ENCODE assay signal across 11 cellular contexts in the genomic region with DNA sequence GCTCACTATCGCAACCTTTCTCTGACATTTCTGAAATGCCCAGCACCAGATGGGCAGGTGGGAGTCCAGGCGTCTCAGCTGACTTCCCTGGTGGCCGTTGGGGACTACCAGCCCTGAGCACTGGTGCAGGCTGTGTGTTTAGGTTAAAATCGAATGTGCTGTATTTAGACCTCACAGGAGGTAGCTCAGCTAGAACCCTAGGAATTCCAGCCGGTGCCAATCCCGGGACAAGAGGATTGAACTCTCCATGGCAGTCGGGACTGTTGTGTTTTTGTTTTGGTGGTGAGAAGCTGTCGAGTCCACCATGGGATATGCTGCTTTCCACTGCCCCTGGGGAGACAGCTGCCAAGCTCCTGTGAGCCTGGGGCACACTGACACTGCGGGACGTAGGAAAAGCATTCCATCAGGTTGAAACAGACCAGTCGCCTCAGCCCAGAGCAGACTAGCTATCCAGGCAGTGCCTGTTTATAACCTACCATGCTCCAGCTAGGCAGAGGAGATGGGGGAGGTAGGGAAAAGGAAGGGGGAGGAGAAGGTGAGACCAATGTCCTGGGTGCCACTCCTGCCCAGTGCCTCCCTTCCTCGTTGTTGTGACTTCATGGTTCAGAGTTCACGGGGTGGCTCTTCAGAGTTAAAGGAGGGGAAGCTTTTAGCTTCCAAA. TPM values are rescaled to one million over a fixed set of nuclear protein-coding genes. Genes with fewer than 3 reads are reported as not detected.
DNase-seq lines count a peak whose midpoint lies in the region; ATAC-seq, FAIRE-seq and TF ChIP-seq lines count a peak whose summit lies in the region.
"Had no signal": no experiment of that assay in that cellular context is flagged by ENCODE, and none has a peak within 500 bp of the region (broad histone marks: within the 10 kb centered on the region; RNA-seq: fewer than 3 reads in every experiment).

No MANE protein-coding gene starts in this region.

- no peak for TF ChIP-seq EP300 in A549 (IDR thresholded peaks at IDR 0.05)

- H4K8ac ChIP-seq in mesendoderm (ENCODE audit: low read depth, low read length) = no peak overlapping the region

- TF ChIP-seq POLR2A in A549 (IDR thresholded peaks at IDR 0.05; ENCODE audit: low read length) = no peak

- no peak for TF ChIP-seq RAD21 in A549 (conservative IDR thresholded peaks at IDR 0.05 in 1 of 2, IDR thresholded peaks at IDR 0.05 in 1 of 2)

- H2BK5ac ChIP-seq in mesendoderm (ENCODE audit: low read length) = no peak overlapping the region

- POLR2A ChIA-PET in A549 (lab: Yijun Ruan, JAX) = interaction anchor here (1.3 to 1.4 kb wide), 2 partner anchors 77 to 86 kb away, joined by 3 to 5 read pairs; no protein-coding TSS in a partner anchor

- no peaks in the 10 kb centered on the region for H3K27me3 ChIP-seq in mesendoderm (ENCODE audit: insufficient read depth, low read length, poor library complexity)

- H3K27ac ChIP-seq in A549 (peak overlapping the region; percentile 29 to 90; a peak in 5 of 6 replicates), mesendoderm (ENCODE audit: low read depth, low read length) (no peak overlapping the region)

- no peak for FAIRE-seq in A549 (lab: Jason Lieb, UNC)

- peaks cover 79% of the 10 kb centered on the region for H3K4me1 ChIP-seq in A549
- H3K4me1 ChIP-seq in mesendoderm (ENCODE audit: control insufficient read depth, low read depth, low read length) = peaks cover 3% of the 10 kb centered on the region

- no peak overlapping the region for H2BK15ac ChIP-seq in mesendoderm (replicated peaks; ENCODE audit: low read depth)

- no peak overlapping the region for H3K9ac ChIP-seq in mesendoderm (ENCODE audit: low read length)

- no peaks in the 10 kb centered on the region for H3K36me3 ChIP-seq in mesendoderm (ENCODE audit: control insufficient read depth, insufficient read depth, low read length)

- ATAC-seq in A549 (no peak), GM18867 (IDR thresholded peaks at IDR 0.05; ENCODE audit: unreplicated experiment) (no peak)

- no peak overlapping the region for H3K56ac ChIP-seq in mesendoderm (ENCODE audit: low read length)

- H3K4ac ChIP-seq in mesendoderm (ENCODE audit: low read depth, low read length) = no peak overlapping the region

- no peaks in the 10 kb centered on the region for H3K79me2 ChIP-seq in mesendoderm (ENCODE audit: control insufficient read depth, insufficient read depth, low read length)

- H3K9me3 ChIP-seq in A549 = no peaks in the 10 kb centered on the region

- TF ChIP-seq CTCF in A549 (IDR thresholded peaks at IDR 0.05) = no peak

- H2AK5ac ChIP-seq in mesendoderm (ENCODE audit: low read length) = no peak overlapping the region

- H3K4me2 ChIP-seq in A549 (no peak overlapping the region), mesendoderm (ENCODE audit: low read length) (no peak overlapping the region)

- H3K4me3 ChIP-seq in A549 = no peak overlapping the region
- H3K4me3 ChIP-seq in mesendoderm (ENCODE audit: low read length) = no peak overlapping the region

- no peak overlapping the region for H4K5ac ChIP-seq in mesendoderm (ENCODE audit: low read length)

- no peak overlapping the region for H3K18ac ChIP-seq in mesendoderm (ENCODE audit: low read length)

- H2BK120ac ChIP-seq in mesendoderm (ENCODE audit: low read depth, low read length) = no peak overlapping the region

- WGBS in A549 (ENCODE audit: missing lambda C conversion rate) = 75% methylated on average over 13 of the region's 13 CpGs
- no CpG with 5 or more reads among the region's 13 CpGs for WGBS in mesendoderm (ENCODE audit: extremely low coverage, insufficient coverage, low lambda C conversion rate)

- no peaks in the 10 kb centered on the region for H3K79me1 ChIP-seq in mesendoderm (ENCODE audit: low read length)

- H3K23ac ChIP-seq in mesendoderm (ENCODE audit: low read length) = no peak overlapping the region

- DNase-seq in A549 (ENCODE audit: low read depth in 1 of 2, low spot score in 1 of 2) = peak in 1 of 2 experiments; percentile 21
- peak; percentile 58 for DNase-seq in NCI-H226
- DNase-seq in dedifferentiated amniotic fluid mesenchymal stem cell (ENCODE audit: extremely low spot score) = peak; percentile 66
- peak; percentile 63 for DNase-seq in mesendoderm
- DNase-seq in SKM-1 treated with dmso at 0.1 percent for 144 hours (lab: John Stamatoyannopoulos, UW; ENCODE audit: unreplicated experiment) = no peak
- no peak for DNase-seq in NCI-H1436 treated with DMSO at 0.1 percent for 48 hours (lab: John Stamatoyannopoulos, UW)
- no peak for DNase-seq in activated naive CD4-positive, alpha-beta T cell treated with anti-CD3 and anti-CD28 coated beads, Interleukin-2, amount 50 U/mL, for 16 hours
- DNase-seq: activated naive CD4-positive, alpha-beta T cell treated with anti-CD3 and anti-CD28 coated beads for 36 hours; CD4-positive, alpha-beta T cell; RPMI8226 had no signal

- CTCF ChIA-PET in A549 (lab: Yijun Ruan, JAX) = interaction anchor here (0.8 to 5.3 kb wide), 12 partner anchors 9 to 125 kb away, joined by 3 to 22 read pairs (median 3); no protein-coding TSS in a partner anchor

TF ChIP-seq in A549, 52 proteins besides CTCF, POLR2A, EP300 and RAD21:
- TF ChIP-seq E2F6 (IDR thresholded peaks at IDR 0.05; ENCODE audit: borderline replicate concordance, low read depth) (no peak), CBX2 (IDR thresholded peaks at IDR 0.05; ENCODE audit: borderline replicate concordance, low read depth) (no peak), CBX8 (IDR thresholded peaks at IDR 0.05) (no peak), CEBPB (IDR thresholded peaks at IDR 0.05) (no peak), KDM5A (IDR thresholded peaks at IDR 0.05) (no peak), REST (IDR thresholded peaks at IDR 0.05) (no peak), HOXB5 (CRISPR knock-in tag; IDR thresholded peaks at IDR 0.05) (no peak), JUNB (IDR thresholded peaks at IDR 0.05) (no peak), HOXA7 (CRISPR knock-in tag; IDR thresholded peaks at IDR 0.05) (no peak)
- TF ChIP-seq, protein P1, sequence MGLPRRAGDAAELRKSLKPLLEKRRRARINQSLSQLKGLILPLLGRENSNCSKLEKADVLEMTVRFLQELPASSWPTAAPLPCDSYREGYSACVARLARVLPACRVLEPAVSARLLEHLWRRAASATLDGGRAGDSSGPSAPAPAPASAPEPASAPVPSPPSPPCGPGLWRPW (IDR thresholded peaks at IDR 0.05) = no peak

RNA-seq across cellular contexts. Expression of gene MICAL2, which starts 52.9 kb away (rescaled TPM):
- polyA plus RNA-seq in A549 (2011; rRNA removed) = 42.1 and 52.4 TPM in 2 replicates
- 19.3 and 22.9 TPM in 2 replicates for polyA plus RNA-seq in A549 (2012; cell fraction: cytosol; rRNA removed)
- 25.5 and 31.9 TPM in 2 replicates for polyA plus RNA-seq in A549 (2012; cell fraction: nucleus; rRNA removed)
- 39.8 to 43.6 TPM (median 43.5 TPM) in 3 replicates for polyA plus RNA-seq in A549 (2017; fragmentation: RNase III; extraction: RNeasy Plus Mini Kit Qiagen cat#74134 plus additional on column Dnase treatment)
- polyA minus RNA-seq in A549 (2011; rRNA and poly(A)+ RNA removed) = 104 and 112 TPM in 2 replicates
- polyA plus RNA-seq in mesendoderm (2013, experiment 1 of 2) = 6.5 TPM
- 7.2 TPM for polyA plus RNA-seq in mesendoderm (2013, experiment 2 of 2)

Comparison
In these comparisons a context has a peak if more than half of its experiments do, and no peak if none do; other contexts are left out.
1. DNase-seq: peak in NCI-H226 (single experiment), dedifferentiated amniotic fluid mesenchymal stem cell (single experiment) and mesendoderm (single experiment); none in SKM-1 treated with dmso at 0.1 percent for 144 hours (single experiment), NCI-H1436 treated with DMSO at 0.1 percent for 48 hours (single experiment) and activated naive CD4-positive, alpha-beta T cell treated with anti-CD3 and anti-CD28 coated beads, Interleukin-2, amount 50 U/mL, for 16 hours (single experiment).